In genomic region chr2:125490308-125490707, GRCh38 we compare ENCODE assay signal across 11 cellular contexts.
"Had no signal": no experiment of that assay in that cellular context is flagged by ENCODE, and none has a peak within 500 bp of the region (broad histone marks: within the 10 kb centered on the region; RNA-seq: fewer than 3 reads in every experiment).

No MANE protein-coding gene starts in this region.

- H2AFZ ChIP-seq: GM23248, GM23338 had no signal

- ATAC-seq: GM23338, HCT116 had no signal

- H3K36me3 ChIP-seq: HAP-1 had no signal

- H3K4me2 ChIP-seq: GM23338 had no signal

- H3K4me3 ChIP-seq: GM23248, GM23338, HAP-1 had no signal

- DNase-seq: GM23248, GOT3, H7, H9, HCEC 1CT, HFFc6 had no signal

- H3K9me3 ChIP-seq: HAP-1 had no signal

- H3K4me1 ChIP-seq: HAP-1 had no signal

- FAIRE-seq: H1, H54 had no signal

- H3K27ac ChIP-seq: GM23248 had no signal

- H3K9ac ChIP-seq: GM23248 had no signal
